Comparison of ENCODE assay signal across 9 cellular contexts in the genomic region with DNA sequence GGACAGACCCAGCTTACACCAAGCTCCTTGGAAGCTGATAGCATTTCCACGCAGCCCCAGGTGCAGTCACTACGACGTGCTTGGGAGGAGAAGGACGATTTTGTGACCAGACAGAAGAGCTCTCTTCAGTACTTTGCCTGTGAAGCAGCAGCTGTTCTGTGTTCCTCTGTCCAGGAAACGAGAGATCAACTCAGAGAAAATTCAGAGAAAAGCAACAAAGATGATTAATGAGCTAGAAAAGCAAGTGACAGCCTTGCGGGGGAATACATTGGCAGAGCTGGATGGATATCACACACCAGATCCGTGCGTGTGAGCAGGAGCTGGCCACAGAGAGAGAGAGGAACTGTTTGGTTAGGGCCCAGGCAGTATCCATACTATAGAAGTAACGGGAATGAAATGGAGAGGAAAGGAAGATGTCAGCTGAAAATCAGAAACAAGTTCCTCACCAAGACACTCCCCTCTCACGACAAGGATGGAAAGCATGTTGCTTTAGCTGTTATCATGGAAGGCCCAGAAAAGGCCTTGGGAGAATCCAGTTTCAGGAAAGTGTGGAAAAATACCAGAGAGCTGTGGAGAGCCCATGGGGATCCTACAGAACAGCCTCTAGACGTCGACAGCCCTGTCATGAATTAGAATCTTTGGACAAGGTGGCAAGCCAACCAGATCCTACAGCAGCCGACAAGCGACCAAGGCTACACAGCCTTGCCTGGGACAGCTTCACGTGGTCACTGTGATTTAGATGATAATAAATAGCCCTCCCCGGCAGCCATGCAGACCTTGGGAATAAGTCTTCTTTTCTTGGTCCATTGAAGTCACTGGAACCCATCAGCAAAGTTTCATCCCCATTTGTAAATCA.
DNase-seq lines count a peak whose midpoint lies in the region; ATAC-seq, FAIRE-seq and TF ChIP-seq lines count a peak whose summit lies in the region.
"Had no signal": no experiment of that assay in that cellular context is flagged by ENCODE, and none has a peak within 500 bp of the region (broad histone marks: within the 10 kb centered on the region; RNA-seq: fewer than 3 reads in every experiment).

No MANE protein-coding gene starts in this region.

- peak overlapping the region; percentile 15; the same call in 1 of the 2 replicates for H2BK20ac ChIP-seq in H1 (ENCODE audit: low read length)

- no peak overlapping the region for H4K91ac ChIP-seq in H1 (replicated peaks; ENCODE audit: insufficient read length, low read length)

- no peak for TF ChIP-seq EP300 in H1 (IDR thresholded peaks at IDR 0.05; ENCODE audit: borderline replicate concordance in 1 of 2, low read depth in 2 of 2, low read length in 2 of 2)

- DNase-seq in activated naive CD8-positive, alpha-beta T cell treated with anti-CD3 and anti-CD28 coated beads, Interleukin-2, amount 50 U/mL, for 24 hours: no peak
- DNase-seq in H1 (ENCODE audit: low read depth in 1 of 2, low spot score in 2 of 2) (no peak), mesothelial cell of epicardium (ENCODE audit: low spot score in 2 of 2, unreplicated experiment in 2 of 2) (no peak), type B pancreatic cell (ENCODE audit: extremely low spot score, unreplicated experiment) (no peak), gastrocnemius medialis (no peak), DMS79 (lab: John Stamatoyannopoulos, UW) (no peak), SK-N-DZ (ENCODE audit: low spot score) (no peak)
- DNase-seq: central memory CD4-positive, alpha-beta T cell had no signal

- no peak overlapping the region for H2BK120ac ChIP-seq in H1 (replicated peaks; ENCODE audit: low read depth, low read length)

- TF ChIP-seq CTCF in H1 (IDR thresholded peaks at IDR 0.05; ENCODE audit: control extremely low read depth in 1 of 3, insufficient read depth in 1 of 3, low read depth in 1 of 3, low read length in 3 of 3) (no peak), mesothelial cell of epicardium (IDR thresholded peaks at IDR 0.05; ENCODE audit: unreplicated experiment) (no peak), type B pancreatic cell (conservative IDR thresholded peaks at IDR 0.05) (no peak), gastrocnemius medialis (IDR thresholded peaks at IDR 0.05 in 4 of 5, conservative IDR thresholded peaks at IDR 0.05 in 1 of 5) (no peak)

- no peak overlapping the region for H3K4me3 Mint-ChIP-seq in activated naive CD8-positive, alpha-beta T cell
- H3K4me3 Mint-ChIP-seq in activated naive CD8-positive, alpha-beta T cell treated with anti-CD3 and anti-CD28 coated beads, Interleukin-2, amount 50 U/mL, for 24 hours: no peak overlapping the region
- H3K4me3 Mint-ChIP-seq in mesothelial cell of epicardium: no peak overlapping the region
- H3K4me3 Mint-ChIP-seq in type B pancreatic cell: peak overlapping the region; percentile 15

- peaks cover 7% of the 10 kb centered on the region for H3K9me3 Mint-ChIP-seq in activated naive CD8-positive, alpha-beta T cell (ENCODE audit: low read depth)
- peaks cover 17% of the 10 kb centered on the region for H3K9me3 Mint-ChIP-seq in activated naive CD8-positive, alpha-beta T cell treated with anti-CD3 and anti-CD28 coated beads, Interleukin-2, amount 50 U/mL, for 24 hours
- H3K9me3 Mint-ChIP-seq in mesothelial cell of epicardium (peaks cover 10% of the 10 kb centered on the region), type B pancreatic cell (peaks cover 6% of the 10 kb centered on the region)

- TF ChIP-seq POLR2A in H1 (IDR thresholded peaks at IDR 0.05; ENCODE audit: control extremely low read depth in 1 of 2, low read depth in 2 of 2, low read length in 2 of 2) (no peak), gastrocnemius medialis (IDR thresholded peaks at IDR 0.05) (no peak)

- no peaks in the 10 kb centered on the region for H3K36me3 ChIP-seq in H1 (ENCODE audit: control insufficient read depth in 2 of 4, insufficient read depth in 4 of 4, low read length in 3 of 4)
- H3K36me3 ChIP-seq in gastrocnemius medialis: no peaks in the 10 kb centered on the region

- H3K36me3 Mint-ChIP-seq in activated naive CD8-positive, alpha-beta T cell: peaks cover 5% of the 10 kb centered on the region
- H3K36me3 Mint-ChIP-seq in activated naive CD8-positive, alpha-beta T cell treated with anti-CD3 and anti-CD28 coated beads, Interleukin-2, amount 50 U/mL, for 24 hours (ENCODE audit: low read depth): peaks cover 10% of the 10 kb centered on the region
- H3K36me3 Mint-ChIP-seq in mesothelial cell of epicardium (no peaks in the 10 kb centered on the region), type B pancreatic cell (no peaks in the 10 kb centered on the region)

- no peaks in the 10 kb centered on the region for H3K23me2 ChIP-seq in H1 (ENCODE audit: low read depth, low read length)

- H3K9me3 ChIP-seq in H1 (ENCODE audit: insufficient read depth in 2 of 2, low read depth in 1 of 2, low read length in 1 of 2): peaks cover 2% of the 10 kb centered on the region in 2 experiments; a peak in 1 of 4 replicates
- H3K9me3 ChIP-seq in gastrocnemius medialis: no peaks in the 10 kb centered on the region

- no peak overlapping the region for H2AK5ac ChIP-seq in H1 (ENCODE audit: low read depth, low read length)

- in situ Hi-C loops in gastrocnemius medialis (cut with MboI; ENCODE audit: low sequenced_read_pairs in 4 of 4): no loop called here

- CTCF ChIA-PET in H1 (lab: Charles Lee; ENCODE audit: partially characterized antibody): interaction anchor here (0.6 to 1.4 kb wide), 8 partner anchors 16 to 523 kb away, joined by 3 to 5 read pairs (median 3); no protein-coding TSS in a partner anchor

- no peak overlapping the region for H3K9ac ChIP-seq in H1 (replicated peaks in 1 of 4; ENCODE audit: extremely low read depth in 1 of 4, low read depth in 3 of 4, low read length in 3 of 4)

- peak overlapping the region; percentile 12 for H3K27ac Mint-ChIP-seq in activated naive CD8-positive, alpha-beta T cell
- H3K27ac Mint-ChIP-seq in activated naive CD8-positive, alpha-beta T cell treated with anti-CD3 and anti-CD28 coated beads, Interleukin-2, amount 50 U/mL, for 24 hours: no peak overlapping the region
- H3K27ac Mint-ChIP-seq in mesothelial cell of epicardium: peak overlapping the region; percentile 48
- H3K27ac Mint-ChIP-seq in type B pancreatic cell: no peak overlapping the region

- H3K4me2 ChIP-seq in H1 (ENCODE audit: insufficient read depth in 1 of 2, low read depth in 2 of 2, low read length in 2 of 2): peak overlapping the region in 1 of 2 experiments; percentile 26; a peak in 1 of 4 replicates

- intact Hi-C loops in gastrocnemius medialis (cut with DNase I; ENCODE audit: low total_unique reads): no loop called here

- no peak overlapping the region for H3K4ac ChIP-seq in H1 (replicated peaks; ENCODE audit: insufficient read length, low read depth, low read length)

- H3K27ac ChIP-seq in H1 (ENCODE audit: low read depth, low read length) (no peak overlapping the region), gastrocnemius medialis (peak overlapping the region in 2 of 4 donors; percentile 7 to 29)

- 0 out of 2 replicates have a peak overlapping the region, but pooled peaks have one; percentile 42 for H2BK12ac ChIP-seq in H1 (ENCODE audit: low read depth, low read length)

- no peaks in the 10 kb centered on the region for H3K27me3 Mint-ChIP-seq in activated naive CD8-positive, alpha-beta T cell
- H3K27me3 Mint-ChIP-seq in activated naive CD8-positive, alpha-beta T cell treated with anti-CD3 and anti-CD28 coated beads, Interleukin-2, amount 50 U/mL, for 24 hours: no peaks in the 10 kb centered on the region
- no peaks in the 10 kb centered on the region for H3K27me3 Mint-ChIP-seq in mesothelial cell of epicardium (ENCODE audit: low read depth)
- H3K27me3 Mint-ChIP-seq in type B pancreatic cell: peaks cover 6% of the 10 kb centered on the region

- H3K14ac ChIP-seq in H1 (ENCODE audit: insufficient read length): no peak overlapping the region

- H3K79me1 ChIP-seq in H1 (ENCODE audit: low read depth, low read length): no peaks in the 10 kb centered on the region

- H3K27me3 ChIP-seq in H1 (replicated peaks in 1 of 4; ENCODE audit: control insufficient read depth in 3 of 4, extremely low read depth in 1 of 4, insufficient read depth in 3 of 4, low read length in 3 of 4) (peaks cover 0 to under 1% (median 0%) of the 10 kb centered on the region in 4 experiments; a peak in 2 of 7 replicates), gastrocnemius medialis (no peaks in the 10 kb centered on the region)

- ATAC-seq in activated naive CD8-positive, alpha-beta T cell treated with anti-CD3 and anti-CD28 coated beads, Interleukin-2, amount 50 U/mL, for 24 hours: no peak
- no peak for ATAC-seq in gastrocnemius medialis

- peak overlapping the region; percentile 78; the same call in 1 of the 2 replicates for H2BK15ac ChIP-seq in H1 (ENCODE audit: low read length)

- TF ChIP-seq RAD21 in H1 (IDR thresholded peaks at IDR 0.05 in 1 of 2, conservative IDR thresholded peaks at IDR 0.05 in 1 of 2; ENCODE audit: low read depth in 2 of 2, low read length in 2 of 2): no peak

- no peak overlapping the region for H3K4me3 ChIP-seq in H1 (ENCODE audit: extremely low read depth in 1 of 4, insufficient read depth in 2 of 4, low read depth in 3 of 4, low read length in 4 of 4)
- no peak overlapping the region for H3K4me3 ChIP-seq in gastrocnemius medialis

- H4K20me1 ChIP-seq in H1 (replicated peaks in 1 of 2; ENCODE audit: control insufficient read depth in 1 of 2, insufficient read depth in 2 of 2, low read length in 2 of 2): no peaks in the 10 kb centered on the region

- H2AFZ ChIP-seq in H1 (ENCODE audit: low read length): peak overlapping the region; percentile 24; the same call in 1 of the 2 replicates

- no peak overlapping the region for H2BK5ac ChIP-seq in H1 (ENCODE audit: low read depth, low read length)

- WGBS in H1 (ENCODE audit: extremely low coverage in 1 of 2, insufficient coverage in 1 of 2, insufficient read length in 1 of 2, insufficient replicate concordance in 2 of 2, low coverage in 1 of 2, low lambda C conversion rate in 2 of 2, missing lambda C conversion rate in 1 of 2), 2 experiments: 85% methylated on average over 16 of the region's 16 CpGs; no CpG with 5 or more reads in 1 of the 2 experiments

- H3K79me2 ChIP-seq in H1 (ENCODE audit: control insufficient read depth in 1 of 2, insufficient read depth in 2 of 2, low read length in 2 of 2): no peaks in the 10 kb centered on the region

- no peak overlapping the region for H3K56ac ChIP-seq in H1 (replicated peaks; ENCODE audit: insufficient read length, low read depth, low read length)

- H4K5ac ChIP-seq in H1 (ENCODE audit: insufficient read length, low read depth, low read length): no peak overlapping the region

- H3K4me1 ChIP-seq in H1 (replicated peaks in 1 of 4; ENCODE audit: control insufficient read depth in 3 of 4, insufficient read depth in 4 of 4, low read length in 3 of 4) (peaks cover 0 to 12% (median 7%) of the 10 kb centered on the region in 4 experiments; a peak in 5 of 7 replicates), gastrocnemius medialis (peaks cover 11 to 18% of the 10 kb centered on the region in 2 donors)

- H3K23ac ChIP-seq in H1 (ENCODE audit: insufficient read length): no peak overlapping the region

- POLR2A ChIA-PET in H1 (lab: Charles Lee; ENCODE audit: partially characterized antibody): interaction anchor here (1.1 kb wide), 1 partner anchor 47 kb away, joined by 3 read pairs; no protein-coding TSS in a partner anchor

- H3K18ac ChIP-seq in H1 (ENCODE audit: extremely low read depth, low read length): 0 out of 2 replicates have a peak overlapping the region, but pooled peaks have one; percentile 3

- H3K4me1 Mint-ChIP-seq in activated naive CD8-positive, alpha-beta T cell (ENCODE audit: low read depth): peaks cover 31% of the 10 kb centered on the region
- H3K4me1 Mint-ChIP-seq in activated naive CD8-positive, alpha-beta T cell treated with anti-CD3 and anti-CD28 coated beads, Interleukin-2, amount 50 U/mL, for 24 hours: peaks cover 54% of the 10 kb centered on the region
- H3K4me1 Mint-ChIP-seq in mesothelial cell of epicardium (peaks cover 13% of the 10 kb centered on the region), type B pancreatic cell (ENCODE audit: unreplicated experiment) (peaks cover 42% of the 10 kb centered on the region)

- no peak overlapping the region for H4K8ac ChIP-seq in H1 (ENCODE audit: extremely low read depth, insufficient read depth, low read length)

- no peak for FAIRE-seq in H1 (lab: Jason Lieb, UNC)

Comparison
In these comparisons a context has a peak if more than half of its experiments do, and no peak if none do; other contexts are left out.
1. H3K27ac Mint-ChIP-seq: peak in activated naive CD8-positive, alpha-beta T cell (single experiment) and mesothelial cell of epicardium (single experiment); none in activated naive CD8-positive, alpha-beta T cell treated with anti-CD3 and anti-CD28 coated beads, Interleukin-2, amount 50 U/mL, for 24 hours (single experiment) and type B pancreatic cell (single experiment).